ENCODE assay signal across 16 cellular contexts in the genomic region with DNA sequence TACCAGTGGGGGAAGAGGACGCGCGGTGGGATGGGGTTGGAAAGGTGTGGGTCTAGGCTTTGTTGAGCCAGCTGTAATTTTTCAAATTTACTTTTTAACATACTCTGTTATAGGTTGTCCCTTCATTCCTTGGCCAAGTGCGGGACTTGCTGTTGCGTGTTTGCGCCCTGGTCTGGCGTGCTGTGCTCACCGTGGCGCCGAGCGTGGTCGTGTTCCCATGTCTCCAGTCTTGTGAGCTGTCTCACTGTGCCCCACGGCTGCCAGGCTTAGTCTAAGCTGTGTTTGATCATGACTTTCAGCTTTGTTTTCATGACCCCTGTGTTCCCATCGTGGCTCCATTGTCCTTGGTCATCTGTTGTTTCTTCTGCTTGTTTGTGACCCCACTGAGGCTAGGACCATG. TPM values are rescaled to one million over a fixed set of nuclear protein-coding genes. Genes with fewer than 3 reads are reported as not detected.
DNase-seq lines count a peak whose midpoint lies in the region; ATAC-seq and TF ChIP-seq lines count a peak whose summit lies in the region.
"Had no signal": no experiment of that assay in that cellular context is flagged by ENCODE, and none has a peak within 500 bp of the region (broad histone marks: within the 10 kb centered on the region; RNA-seq: fewer than 3 reads in every experiment).

No MANE protein-coding gene starts in this region.

- DNase-seq in natural killer cell (peak; percentile 12), T-helper 17 cell (no peak), immature natural killer cell (no peak), left ventricle myocardium inferior (no peak), NCI-H1930 (lab: John Stamatoyannopoulos, UW) (no peak), upper lobe of right lung (no peak)
- DNase-seq in natural killer cell treated with Interleukin-12 subunit alpha and Interleukin-12 subunit beta and Interleukin-15 and Interleukin-18, amount 100 ng/mL, for 72 hours (ENCODE audit: low spot score) = no peak
- DNase-seq in stimulated activated effector memory CD8-positive, alpha-beta T cell treated with anti-CD3 and anti-CD28 coated beads, Interleukin-12 subunit alpha, Interleukin-12 subunit beta, amount 100 ng/mL, for 72 hours (ENCODE audit: low spot score in 2 of 2) = no peak
- DNase-seq: CD4-positive, alpha-beta T cell; DMS79; KBM-7; NCI-H1436 treated with DMSO at 0.1 percent for 48 hours; NCI-H2081 treated with DMSO at 0.1 percent for 48 hours; NCI-H510A; NCI-H774; PC-3 had no signal

- intact Hi-C loops in natural killer cell (cut with micrococcal nuclease) (no loop called here), left ventricle myocardium inferior (cut with micrococcal nuclease) (no loop called here), upper lobe of right lung (cut with DNase I) (no loop called here)

- H3K9me3 ChIP-seq in T-helper 17 cell (ENCODE audit: control insufficient read depth, low read length, poor library complexity, severe bottlenecking) = no peaks in the 10 kb centered on the region
- H3K9me3 ChIP-seq in left ventricle myocardium inferior (replicated peaks) = no peaks in the 10 kb centered on the region
- no peaks in the 10 kb centered on the region for H3K9me3 ChIP-seq in upper lobe of right lung

- no peak overlapping the region for H3K27ac ChIP-seq in left ventricle myocardium inferior (replicated peaks)
- no peak overlapping the region for H3K27ac ChIP-seq in upper lobe of right lung

- H3K27me3 Mint-ChIP-seq in natural killer cell (ENCODE audit: low read depth in 2 of 2) (no peaks in the 10 kb centered on the region), T-helper 17 cell (no peaks in the 10 kb centered on the region), immature natural killer cell (ENCODE audit: low read depth in 3 of 3) (peaks cover 8 to 20% (median 12%) of the 10 kb centered on the region in 3 donors)
- no peaks in the 10 kb centered on the region for H3K27me3 Mint-ChIP-seq in natural killer cell treated with Interleukin-12 subunit alpha and Interleukin-12 subunit beta and Interleukin-15 and Interleukin-18, amount 100 ng/mL, for 72 hours
- H3K27me3 Mint-ChIP-seq: CD4-positive, alpha-beta T cell had no signal

- TF ChIP-seq CTCF in natural killer cell (IDR thresholded peaks at IDR 0.05) (no peak), left ventricle myocardium inferior (IDR thresholded peaks at IDR 0.05; ENCODE audit: borderline replicate concordance) (no peak), upper lobe of right lung (IDR thresholded peaks at IDR 0.05) (no peak)

- H3K36me3 ChIP-seq in left ventricle myocardium inferior (peaks cover 62% of the 10 kb centered on the region), upper lobe of right lung (peaks cover 66% of the 10 kb centered on the region)

- H3K4me1 ChIP-seq in left ventricle myocardium inferior = no peaks in the 10 kb centered on the region
- no peaks in the 10 kb centered on the region for H3K4me1 ChIP-seq in upper lobe of right lung

- peaks cover 28 to 34% of the 10 kb centered on the region in 2 donors for H3K4me1 Mint-ChIP-seq in natural killer cell
- peaks cover 9 to 30% of the 10 kb centered on the region in 2 donors for H3K4me1 Mint-ChIP-seq in natural killer cell treated with Interleukin-12 subunit alpha and Interleukin-12 subunit beta and Interleukin-15 and Interleukin-18, amount 100 ng/mL, for 72 hours (ENCODE audit: low read depth in 2 of 2)
- H3K4me1 Mint-ChIP-seq in T-helper 17 cell = peaks cover 24% of the 10 kb centered on the region
- peaks cover 11 to 58% of the 10 kb centered on the region in 2 donors for H3K4me1 Mint-ChIP-seq in immature natural killer cell
- peaks cover 17% of the 10 kb centered on the region for H3K4me1 Mint-ChIP-seq in stimulated activated effector memory CD8-positive, alpha-beta T cell treated with anti-CD3 and anti-CD28 coated beads, Interleukin-12 subunit alpha, Interleukin-12 subunit beta, amount 100 ng/mL, for 72 hours

- H3K27ac Mint-ChIP-seq in natural killer cell (peak overlapping the region; percentile 61 to 74), T-helper 17 cell (no peak overlapping the region), immature natural killer cell (peak overlapping the region in 5 of 6 donors; percentile 23 to 75 (median 69))
- peak overlapping the region in 1 of 2 donors; percentile 62 for H3K27ac Mint-ChIP-seq in natural killer cell treated with Interleukin-12 subunit alpha and Interleukin-12 subunit beta and Interleukin-15 and Interleukin-18, amount 100 ng/mL, for 72 hours
- peak overlapping the region; percentile 61 for H3K27ac Mint-ChIP-seq in stimulated activated effector memory CD8-positive, alpha-beta T cell treated with anti-CD3 and anti-CD28 coated beads, Interleukin-12 subunit alpha, Interleukin-12 subunit beta, amount 100 ng/mL, for 72 hours
- H3K27ac Mint-ChIP-seq: CD4-positive, alpha-beta T cell had no signal

- H3K4me3 ChIP-seq in left ventricle myocardium inferior (no peak overlapping the region), upper lobe of right lung (no peak overlapping the region)

- ATAC-seq in natural killer cell = peak in 1 of 3 donors; percentile 7
- no peak for ATAC-seq in natural killer cell treated with Interleukin-12 subunit alpha and Interleukin-12 subunit beta and Interleukin-15 and Interleukin-18, amount 100 ng/mL, for 72 hours
- ATAC-seq in T-helper 17 cell = no peak
- no peak for ATAC-seq in stimulated activated effector memory CD8-positive, alpha-beta T cell treated with anti-CD3 and anti-CD28 coated beads, Interleukin-12 subunit alpha, Interleukin-12 subunit beta, amount 100 ng/mL, for 72 hours
- ATAC-seq in upper lobe of right lung = no peak
- ATAC-seq: PC-3 had no signal

- H3K27me3 ChIP-seq in left ventricle myocardium inferior (ENCODE audit: low read depth) = no peaks in the 10 kb centered on the region
- no peaks in the 10 kb centered on the region for H3K27me3 ChIP-seq in upper lobe of right lung

- H3K9me3 Mint-ChIP-seq in natural killer cell (no peaks in the 10 kb centered on the region), immature natural killer cell (no peaks in the 10 kb centered on the region)
- no peaks in the 10 kb centered on the region for H3K9me3 Mint-ChIP-seq in natural killer cell treated with Interleukin-12 subunit alpha and Interleukin-12 subunit beta and Interleukin-15 and Interleukin-18, amount 100 ng/mL, for 72 hours
- no peaks in the 10 kb centered on the region for H3K9me3 Mint-ChIP-seq in stimulated activated effector memory CD8-positive, alpha-beta T cell treated with anti-CD3 and anti-CD28 coated beads, Interleukin-12 subunit alpha, Interleukin-12 subunit beta, amount 100 ng/mL, for 72 hours
- H3K9me3 Mint-ChIP-seq: CD4-positive, alpha-beta T cell had no signal

- H3K36me3 Mint-ChIP-seq in natural killer cell (peaks cover 6% of the 10 kb centered on the region), T-helper 17 cell (ENCODE audit: low read depth) (peaks cover 11% of the 10 kb centered on the region), immature natural killer cell (peaks cover 8 to 48% (median 29%) of the 10 kb centered on the region in 3 donors)
- peaks cover 34% of the 10 kb centered on the region for H3K36me3 Mint-ChIP-seq in natural killer cell treated with Interleukin-12 subunit alpha and Interleukin-12 subunit beta and Interleukin-15 and Interleukin-18, amount 100 ng/mL, for 72 hours
- H3K36me3 Mint-ChIP-seq in stimulated activated effector memory CD8-positive, alpha-beta T cell treated with anti-CD3 and anti-CD28 coated beads, Interleukin-12 subunit alpha, Interleukin-12 subunit beta, amount 100 ng/mL, for 72 hours = peaks cover 96% of the 10 kb centered on the region

- H3K4me3 Mint-ChIP-seq in natural killer cell (no peak overlapping the region), T-helper 17 cell (peak overlapping the region; percentile 21), immature natural killer cell (no peak overlapping the region)
- no peak overlapping the region for H3K4me3 Mint-ChIP-seq in natural killer cell treated with Interleukin-12 subunit alpha and Interleukin-12 subunit beta and Interleukin-15 and Interleukin-18, amount 100 ng/mL, for 72 hours
- no peak overlapping the region for H3K4me3 Mint-ChIP-seq in stimulated activated effector memory CD8-positive, alpha-beta T cell treated with anti-CD3 and anti-CD28 coated beads, Interleukin-12 subunit alpha, Interleukin-12 subunit beta, amount 100 ng/mL, for 72 hours
- H3K4me3 Mint-ChIP-seq: CD4-positive, alpha-beta T cell had no signal

RNA-seq across cellular contexts. Expression of a gene that starts 26.0 kb away (rescaled TPM):
- total RNA-seq in natural killer cell = 100 to 1,000 TPM; 187 to 232 (median 213) TPM
- total RNA-seq in natural killer cell treated with Interleukin-12 subunit alpha and Interleukin-12 subunit beta and Interleukin-15 and Interleukin-18, amount 100 ng/mL, for 72 hours = 100 to 1,000 TPM in 1 of 2 donors, 10 to 100 TPM in 1; 90.3 to 148 TPM
- 100 to 1,000 TPM; 107 to 122 TPM for total RNA-seq in T-helper 17 cell
- 10 to 100 TPM; 42.0 to 74.7 (median 43.2) TPM for polyA plus RNA-seq in immature natural killer cell
- 21.4 TPM for total RNA-seq in left ventricle myocardium inferior
- 42.6 TPM for total RNA-seq in upper lobe of right lung
